Comparison of ENCODE assay signal across 10 cellular contexts in the genomic region with DNA sequence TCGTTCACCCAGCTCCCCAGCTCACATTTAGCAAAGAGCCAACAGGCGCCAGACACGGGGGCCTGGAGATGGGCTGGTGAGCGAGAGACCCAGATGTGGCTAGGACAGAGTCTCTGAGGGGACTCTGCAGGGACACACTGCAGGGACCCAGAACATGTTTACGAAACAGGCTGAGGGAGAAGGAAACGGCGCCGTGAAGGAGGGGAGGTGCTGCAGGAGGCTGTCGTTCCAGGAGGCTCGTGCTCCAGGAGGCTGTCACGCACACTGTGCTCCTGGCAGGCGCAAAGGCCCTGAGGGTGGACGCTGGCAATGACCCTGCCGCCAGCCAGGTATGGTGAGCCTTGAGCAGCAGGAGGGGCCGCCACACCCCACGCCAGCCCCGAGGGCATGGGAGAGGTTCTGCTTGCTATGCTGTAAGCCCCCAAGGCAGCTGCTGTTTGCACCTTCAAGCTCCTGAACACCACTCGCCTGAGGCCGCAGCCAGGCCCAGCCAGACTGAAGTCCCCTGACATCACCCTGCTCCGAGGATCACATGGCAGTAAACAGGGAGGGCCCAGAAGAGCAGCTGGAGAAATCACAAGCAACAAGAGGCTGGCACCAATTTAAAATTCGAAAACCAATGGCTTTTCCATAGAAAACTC. TPM values are rescaled to one million over a fixed set of nuclear protein-coding genes. Genes with fewer than 3 reads are reported as not detected.
DNase-seq lines count a peak whose midpoint lies in the region; ATAC-seq and TF ChIP-seq lines count a peak whose summit lies in the region.
"Had no signal": no experiment of that assay in that cellular context is flagged by ENCODE, and none has a peak within 500 bp of the region (broad histone marks: within the 10 kb centered on the region; RNA-seq: fewer than 3 reads in every experiment).

No MANE protein-coding gene starts in this region.

- H3K9me2 ChIP-seq in PC-3 (replicated peaks; ENCODE audit: low read length): no peaks in the 10 kb centered on the region

- 76 to 79% methylated on average over 11 to 18 of the region's 21 CpGs for WGBS in upper lobe of left lung, 2 donors

- TF ChIP-seq EP300 in upper lobe of left lung (IDR thresholded peaks at IDR 0.05): no peak

- POLR2A ChIA-PET in PC-3 (lab: Charles Lee; ENCODE audit: unreplicated experiment): interaction anchor here (0.6 kb wide), 1 partner anchor 349 kb away, joined by 3 read pairs; no protein-coding TSS in a partner anchor

- TF ChIP-seq POLR2A in upper lobe of left lung (IDR thresholded peaks at IDR 0.05): no peak

- H3K27ac ChIP-seq in right atrium auricular region (no peak overlapping the region), cingulate gyrus (ENCODE audit: low read depth, low read length) (peak overlapping the region; percentile 97), mucosa of rectum (ENCODE audit: low read depth in 2 of 2, low read length in 2 of 2) (peak overlapping the region; percentile 94 to 98), upper lobe of left lung (no peak overlapping the region), PC-3 (ENCODE audit: low read length) (no peak overlapping the region)
- H3K27ac ChIP-seq: KMS-11 had no signal

- TF ChIP-seq CTCF in right atrium auricular region (IDR thresholded peaks at IDR 0.05) (no peak), upper lobe of left lung (IDR thresholded peaks at IDR 0.05) (no peak), PC-3 (conservative IDR thresholded peaks at IDR 0.05; ENCODE audit: low read depth, low read length) (no peak)

- intact Hi-C loops in Right ventricle myocardium inferior (cut with DNase I): no loop called here
- intact Hi-C loops in PC-3 (cut with micrococcal nuclease): no loop called here

- no peaks in the 10 kb centered on the region for H4K20me1 ChIP-seq in PC-3 (ENCODE audit: low read length)

- no peak overlapping the region for H2AFZ ChIP-seq in PC-3 (ENCODE audit: low read length)

- H3K9ac ChIP-seq in mucosa of rectum (ENCODE audit: low read depth in 1 of 2, low read length in 2 of 2) (peak overlapping the region; percentile 48 to 82), PC-3 (ENCODE audit: low read length) (no peak overlapping the region)
- H3K9ac ChIP-seq: KMS-11 had no signal

- no peaks in the 10 kb centered on the region for H3K79me2 ChIP-seq in PC-3 (ENCODE audit: low read length)

- peak; percentile 30 for DNase-seq in Right ventricle myocardium inferior (ENCODE audit: missing footprints)
- no peak for DNase-seq in right atrium auricular region (ENCODE audit: low spot score)
- DNase-seq in upper lobe of left lung: peak; percentile 19 to 67
- no peak for DNase-seq in SW 1271 (lab: John Stamatoyannopoulos, UW)
- DNase-seq in PC-3: no peak
- no peak for DNase-seq in activated CD4-positive, alpha-beta T cell treated with anti-CD3 and anti-CD28 coated beads, Interleukin-2, amount 50 U/mL, for 4 hours

- no peaks in the 10 kb centered on the region for H3F3A ChIP-seq in PC-3 (ENCODE audit: low read length, unreplicated experiment)

- H3K27me3 ChIP-seq in right atrium auricular region (no peaks in the 10 kb centered on the region), mucosa of rectum (ENCODE audit: control insufficient read depth in 2 of 2, insufficient read depth in 2 of 2, low read length in 2 of 2) (no peaks in the 10 kb centered on the region), upper lobe of left lung (no peaks in the 10 kb centered on the region), PC-3 (ENCODE audit: low read length) (no peaks in the 10 kb centered on the region)

- H3K4me1 ChIP-seq in right atrium auricular region: peaks cover 0 to 33% of the 10 kb centered on the region in 2 donors
- H3K4me1 ChIP-seq in mucosa of rectum (ENCODE audit: control insufficient read depth in 2 of 2, insufficient read depth in 2 of 2, low read length in 2 of 2): peaks cover 46 to 48% of the 10 kb centered on the region in 2 donors
- H3K4me1 ChIP-seq in upper lobe of left lung: peaks cover 7 to 32% (median 26%) of the 10 kb centered on the region in 4 donors
- peaks cover 15% of the 10 kb centered on the region for H3K4me1 ChIP-seq in PC-3 (ENCODE audit: insufficient read depth, low read length)

- H3K36me3 ChIP-seq in right atrium auricular region (no peaks in the 10 kb centered on the region), mucosa of rectum (ENCODE audit: control insufficient read depth in 2 of 2, insufficient read depth in 2 of 2, low read length in 2 of 2) (peaks cover 3% of the 10 kb centered on the region in 2 donors), upper lobe of left lung (no peaks in the 10 kb centered on the region), PC-3 (ENCODE audit: low read depth, low read length) (no peaks in the 10 kb centered on the region)

- H3K4me2 ChIP-seq in PC-3 (ENCODE audit: low read length): no peak overlapping the region
- H3K4me2 ChIP-seq: KMS-11 had no signal

- H3K4me3 ChIP-seq in right atrium auricular region (no peak overlapping the region), mucosa of rectum (ENCODE audit: low read length in 2 of 2) (peak overlapping the region in 1 of 2 donors; percentile 39), upper lobe of left lung (no peak overlapping the region), PC-3 (ENCODE audit: low read length) (no peak overlapping the region)

- ATAC-seq in Right ventricle myocardium inferior (no peak), upper lobe of left lung (ENCODE audit: low FRiP score in 2 of 2) (no peak), PC-3 (no peak)

- CTCF ChIA-PET in PC-3 (lab: Charles Lee): no interaction called here

- H3K9me3 ChIP-seq in right atrium auricular region (no peaks in the 10 kb centered on the region), mucosa of rectum (ENCODE audit: control insufficient read depth in 2 of 2, low read length in 2 of 2) (no peaks in the 10 kb centered on the region), upper lobe of left lung (no peaks in the 10 kb centered on the region), PC-3 (ENCODE audit: low read length) (no peaks in the 10 kb centered on the region)

- BruUV-seq in PC-3 (replicated peaks; lab: Mats Ljungman, UMichigan): no TSS peak

RNA-seq across cellular contexts. Expression of a gene that starts 27.3 kb away (rescaled TPM):
- total RNA-seq in Right ventricle myocardium inferior: 10.0 TPM
- 1 to 10 TPM; 4.2 to 7.7 TPM for total RNA-seq in right atrium auricular region
- 100 to 1,000 TPM in 1 of 6 donors, 10 to 100 TPM in 5; 31.0 to 109 (median 37.5) TPM for total RNA-seq in upper lobe of left lung
- 31.2 and 36.4 TPM in 2 replicates for total RNA-seq in PC-3 (2014; rRNA removed)

RNA-seq across cellular contexts. Expression of a gene that starts 48.2 kb away (rescaled TPM):
- total RNA-seq in Right ventricle myocardium inferior (8.2 TPM), right atrium auricular region (1 to 10 TPM; 2.8 to 5.5 TPM), upper lobe of left lung (10 to 100 TPM in 4 of 6 donors, 1 to 10 TPM in 2; 9.1 to 25.1 (median 11.5) TPM), PC-3 (2014; rRNA removed) (11.6 and 12.4 TPM in 2 replicates)

RNA-seq across cellular contexts. Expression of a gene that starts 50.8 kb away (rescaled TPM):
- total RNA-seq in Right ventricle myocardium inferior (19.1 TPM), right atrium auricular region (10 to 100 TPM; 16.1 to 19.7 TPM), upper lobe of left lung (10 to 100 TPM; 26.0 to 82.6 (median 40.8) TPM), PC-3 (2014; rRNA removed) (96.7 and 115 TPM in 2 replicates)

RNA-seq across cellular contexts. Expression of a gene that starts 55.8 kb away (rescaled TPM):
- not detected for total RNA-seq in Right ventricle myocardium inferior
- total RNA-seq in right atrium auricular region: not detected
- total RNA-seq in upper lobe of left lung: not detected
- total RNA-seq in PC-3 (2014; rRNA removed): not detected in 2 replicates
- total RNA-seq: epithelial cell of proximal tubule had no signal

Comparison
In these comparisons a context has a peak if more than half of its experiments do, and no peak if none do; other contexts are left out.
1. DNase-seq: peak in Right ventricle myocardium inferior (single experiment) and upper lobe of left lung (2 of 2); none in right atrium auricular region (single experiment), SW 1271 (0 of 2), PC-3 (single experiment) and activated CD4-positive, alpha-beta T cell treated with anti-CD3 and anti-CD28 coated beads, Interleukin-2, amount 50 U/mL, for 4 hours (0 of 2).
2. H3K27ac ChIP-seq: peak in cingulate gyrus (single experiment) and mucosa of rectum (2 of 2); none in right atrium auricular region (0 of 2), upper lobe of left lung (0 of 4) and PC-3 (single experiment).